Comparison of ENCODE assay signal across 25 cellular contexts in genomic region chr13:38759390-38759789, GRCh38.
"Had no signal": no experiment of that assay in that cellular context is flagged by ENCODE, and none has a peak within 500 bp of the region (broad histone marks: within the 10 kb centered on the region; RNA-seq: fewer than 3 reads in every experiment).

No MANE protein-coding gene starts in this region.

- H3K36me3 ChIP-seq: esophagus muscularis mucosa, gastroesophageal sphincter, heart left ventricle, left lung, neutrophil, right atrium auricular region, spleen, thoracic aorta, tibial nerve, upper lobe of left lung had no signal

- H3K9me3 Mint-ChIP-seq: neural crest cell had no signal

- H3K4me3 ChIP-seq: coronary artery, esophagus muscularis mucosa, gastroesophageal sphincter, heart left ventricle, hepatocyte, left lung, right atrium auricular region, spleen, thoracic aorta, tibial nerve, upper lobe of left lung had no signal

- DNase-seq: dermis blood vessel endothelial cell; effector memory CD4-positive, alpha-beta T cell; foreskin keratinocyte; heart left ventricle; kidney; left lung; mesenchymal stem cell; midbrain; naive thymus-derived CD8-positive, alpha-beta T cell; spleen; stimulated activated naive B cell treated with anti-CD40 and anti-IgM and Interleukin-4, amounts not matched to agents 10 μg/mL and 1 μg/mL and 100 μg/mL, for 72 hours; upper lobe of left lung had no signal

- H3K27ac Mint-ChIP-seq: naive thymus-derived CD8-positive, alpha-beta T cell; progenitor cell of endocrine pancreas; stimulated activated naive B cell treated with anti-CD40 and anti-IgM and Interleukin-4, amounts not matched to agents 10 μg/mL and 1 μg/mL and 100 μg/mL, for 72 hours; stimulated activated naive CD8-positive, alpha-beta T cell treated with anti-CD3 and anti-CD28 coated beads, Interleukin-15, Interleukin-2, amounts not matched to agents 100 ng/mL and 50 ng/mL, for 24 hours had no signal

- H3K27me3 ChIP-seq: foreskin keratinocyte, hepatocyte, neutrophil, right atrium auricular region, tibial nerve, upper lobe of left lung had no signal

- H3K27me3 Mint-ChIP-seq: progenitor cell of endocrine pancreas; stimulated activated naive B cell treated with anti-CD40 and anti-IgM and Interleukin-4, amounts not matched to agents 10 μg/mL and 1 μg/mL and 100 μg/mL, for 72 hours had no signal

- H3K36me3 Mint-ChIP-seq: stimulated activated naive B cell treated with anti-CD40 and anti-IgM and Interleukin-4, amounts not matched to agents 10 μg/mL and 1 μg/mL and 100 μg/mL, for 72 hours had no signal

- H3K9me3 ChIP-seq: esophagus muscularis mucosa, gastroesophageal sphincter, heart left ventricle, left lung, neutrophil, right atrium auricular region, spleen, thoracic aorta, tibial nerve, upper lobe of left lung had no signal

- H3K4me1 Mint-ChIP-seq: naive thymus-derived CD8-positive, alpha-beta T cell; stimulated activated naive B cell treated with anti-CD40 and anti-IgM and Interleukin-4, amounts not matched to agents 10 μg/mL and 1 μg/mL and 100 μg/mL, for 72 hours had no signal

- H3K4me3 Mint-ChIP-seq: naive thymus-derived CD8-positive, alpha-beta T cell; neural crest cell; stimulated activated naive B cell treated with anti-CD40 and anti-IgM and Interleukin-4, amounts not matched to agents 10 μg/mL and 1 μg/mL and 100 μg/mL, for 72 hours; stimulated activated naive CD8-positive, alpha-beta T cell treated with anti-CD3 and anti-CD28 coated beads, Interleukin-15, Interleukin-2, amounts not matched to agents 100 ng/mL and 50 ng/mL, for 24 hours had no signal

- H3K4me1 ChIP-seq: esophagus muscularis mucosa, foreskin keratinocyte, gastroesophageal sphincter, heart left ventricle, left lung, parathyroid adenoma, right atrium auricular region, spleen had no signal

- ATAC-seq: foreskin keratinocyte; gastroesophageal sphincter; heart left ventricle; left lung; naive thymus-derived CD8-positive, alpha-beta T cell; sciatic nerve; stimulated activated naive B cell treated with anti-CD40 and anti-IgM and Interleukin-4, amounts not matched to agents 10 μg/mL and 1 μg/mL and 100 μg/mL, for 72 hours had no signal

- H3K27ac ChIP-seq: coronary artery, esophagus muscularis mucosa, foreskin keratinocyte, gastroesophageal sphincter, heart left ventricle, hepatocyte, left lung, neutrophil, parathyroid adenoma, right atrium auricular region, spleen, thoracic aorta, tibial nerve, upper lobe of left lung had no signal
